Comparison of ENCODE assay signal across 16 cellular contexts in genomic region chr15:47027322-47027946, GRCh38.
DNase-seq lines count a peak whose midpoint lies in the region; ATAC-seq, FAIRE-seq and TF ChIP-seq lines count a peak whose summit lies in the region.
"Had no signal": no experiment of that assay in that cellular context is flagged by ENCODE, and none has a peak within 500 bp of the region (broad histone marks: within the 10 kb centered on the region; RNA-seq: fewer than 3 reads in every experiment).

No MANE protein-coding gene starts in this region.

- no peaks in the 10 kb centered on the region for H3K79me2 ChIP-seq in hepatocyte

- no peak overlapping the region for H3K4me2 ChIP-seq in hepatocyte

- H3K9me3 ChIP-seq in hepatocyte (ENCODE audit: low read depth) = no peaks in the 10 kb centered on the region

- DNase-seq in D341Med (ENCODE audit: low spot score) = peak; percentile 33
- DNase-seq in HT1080 (ENCODE audit: low read depth) = peak; percentile 8
- DNase-seq in NCI-H82 treated with DMSO at 0.1 percent for 48 hours (lab: John Stamatoyannopoulos, UW; ENCODE audit: unreplicated experiment) = peak; percentile 33
- peak; percentile 17 for DNase-seq in hepatocyte (ENCODE audit: low spot score)
- DNase-seq in GM19239 (ENCODE audit: insufficient read length, low spot score) = no peak
- no peak for DNase-seq in SIG-M5 treated with dmso at 0.1 percent for 504 hours (lab: John Stamatoyannopoulos, UW; ENCODE audit: unreplicated experiment)
- no peak for DNase-seq in DMS153 (lab: John Stamatoyannopoulos, UW)
- DNase-seq: activated CD4-positive, alpha-beta memory T cell treated with anti-CD3 and anti-CD28 coated beads for 36 hours; activated naive CD4-positive, alpha-beta T cell treated with anti-CD3 and anti-CD28 coated beads for 36 hours; erythroblast; hippocampal formation; stimulated activated CD4-positive, alpha-beta T cell treated with anti-CD3 and anti-CD28 coated beads, Interleukin-4, amount 100 ng/mL, for 1 hour; stimulated activated naive CD8-positive, alpha-beta T cell treated with anti-CD3 and anti-CD28 coated beads, Interleukin-15, Interleukin-2, amounts not matched to agents 100 U/mL and 50 U/mL, for 24 hours had no signal

- H3K9me2 ChIP-seq in hepatocyte (replicated peaks; ENCODE audit: insufficient read depth) = no peaks in the 10 kb centered on the region

- 77% methylated on average over 5 of the region's 5 CpGs for WGBS in hepatocyte (ENCODE audit: low lambda C conversion rate, missing lambda C conversion rate)

- H3K4me3 ChIP-seq in hepatocyte = no peak overlapping the region
- H3K4me3 ChIP-seq: K562 had no signal

- FAIRE-seq in GM19239 (lab: Jason Lieb, UNC) = no peak
- FAIRE-seq: K562 had no signal

- peak; percentile 26 for TF ChIP-seq CTCF in hepatocyte (IDR thresholded peaks at IDR 0.05; ENCODE audit: poor library complexity)

- no peaks in the 10 kb centered on the region for H3K4me1 ChIP-seq in hepatocyte (ENCODE audit: insufficient read depth)

- no peak for ATAC-seq in HG02938 (IDR thresholded peaks at IDR 0.05; ENCODE audit: unreplicated experiment)
- ATAC-seq: HCT116; K562; stimulated activated naive CD8-positive, alpha-beta T cell treated with anti-CD3 and anti-CD28 coated beads, Interleukin-15, Interleukin-2, amounts not matched to agents 100 U/mL and 50 U/mL, for 24 hours had no signal

- H3K27ac ChIP-seq in hepatocyte = no peak overlapping the region

- no peak overlapping the region for H2AFZ ChIP-seq in hepatocyte

- no peaks in the 10 kb centered on the region for H3K36me3 ChIP-seq in hepatocyte (replicated peaks; ENCODE audit: insufficient read depth, low read depth)

- no peaks in the 10 kb centered on the region for H3K27me3 ChIP-seq in hepatocyte

- no peaks in the 10 kb centered on the region for H4K20me1 ChIP-seq in hepatocyte (ENCODE audit: insufficient read depth, poor library complexity, severe bottlenecking)

Comparison
In these comparisons a context has a peak if more than half of its experiments do, and no peak if none do; other contexts are left out.
1. DNase-seq: peak in D341Med (single experiment), HT1080 (single experiment), NCI-H82 treated with DMSO at 0.1 percent for 48 hours (single experiment) and hepatocyte (single experiment); none in GM19239 (single experiment), SIG-M5 treated with dmso at 0.1 percent for 504 hours (single experiment) and DMS153 (single experiment).